14 cellular contexts compared by ENCODE assay signal in the genomic region with DNA sequence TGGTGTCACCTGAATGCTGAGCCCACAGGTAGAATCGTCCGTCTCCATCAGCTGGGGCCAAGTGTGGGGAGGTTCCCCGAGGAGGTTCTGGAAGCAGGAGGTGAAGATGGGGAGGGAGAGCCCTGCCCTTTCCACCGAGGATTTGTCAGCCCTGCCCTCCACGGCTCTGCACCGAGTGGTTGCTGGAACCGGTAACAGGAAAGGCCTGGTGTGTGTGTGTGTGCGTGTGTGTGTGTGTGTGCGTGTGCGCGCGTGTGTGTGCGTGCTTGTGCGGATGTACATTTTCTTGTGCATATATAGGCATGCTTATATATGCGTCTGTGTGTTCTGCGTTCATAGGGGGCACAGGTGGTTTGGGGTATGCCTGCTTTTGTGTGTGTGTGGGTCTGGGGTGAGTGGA. TPM values are rescaled to one million over a fixed set of nuclear protein-coding genes. Genes with fewer than 3 reads are reported as not detected.
DNase-seq lines count a peak whose midpoint lies in the region; ATAC-seq and TF ChIP-seq lines count a peak whose summit lies in the region.
"Had no signal": no experiment of that assay in that cellular context is flagged by ENCODE, and none has a peak within 500 bp of the region (broad histone marks: within the 10 kb centered on the region; RNA-seq: fewer than 3 reads in every experiment).

No MANE protein-coding gene starts in this region.

- no peak for ATAC-seq in GM18907 (IDR thresholded peaks at IDR 0.05; ENCODE audit: unreplicated experiment)
- ATAC-seq: left lobe of liver had no signal

- DNase-seq in AG04450 (ENCODE audit: low read depth, low spot score) (no peak), endothelial cell (ENCODE audit: low spot score) (no peak), NCI-H187 treated with DMSO at 0.1 percent for 48 hours (lab: John Stamatoyannopoulos, UW) (no peak), NCI-H526 treated with DMSO at 0.1 percent for 48 hours (lab: John Stamatoyannopoulos, UW) (no peak)
- peak; percentile 39 for DNase-seq in central memory CD4-positive, alpha-beta T cell
- DNase-seq: adrenal gland, NCI-H2081 had no signal

- H3K36me3 Mint-ChIP-seq in IgD-negative memory B cell (peaks cover 2% of the 10 kb centered on the region), nephron (ENCODE audit: low read depth) (no peaks in the 10 kb centered on the region), endothelial cell (ENCODE audit: low read depth, unreplicated experiment) (no peaks in the 10 kb centered on the region)

- TF ChIP-seq CTCF in AG04450 (IDR thresholded peaks at IDR 0.05; ENCODE audit: low read depth, low read length) (no peak), nephron (IDR thresholded peaks at IDR 0.05; ENCODE audit: unreplicated experiment in 3 of 3) (no peak), endothelial cell (IDR thresholded peaks at IDR 0.05; ENCODE audit: unreplicated experiment) (no peak)

- peaks cover 0 to 8% (median 7%) of the 10 kb centered on the region in 3 donors for H3K4me1 Mint-ChIP-seq in IgD-negative memory B cell
- peaks cover 37% of the 10 kb centered on the region for H3K4me1 Mint-ChIP-seq in nephron
- peaks cover 14% of the 10 kb centered on the region for H3K4me1 Mint-ChIP-seq in endothelial cell (ENCODE audit: unreplicated experiment)

- POLR2A ChIA-PET in AG04450 (lab: Yijun Ruan, JAX), result interaction anchor here (0.6 kb wide), 1 partner anchor 231 kb away, joined by 3 read pairs; no protein-coding TSS in a partner anchor

- H3K4me3 Mint-ChIP-seq in IgD-negative memory B cell (peak overlapping the region in 2 of 4 donors; percentile 2 to 70), nephron (peak overlapping the region; percentile 12 to 67 (median 30)), endothelial cell (ENCODE audit: unreplicated experiment) (no peak overlapping the region)

- no peak overlapping the region for H3K27ac ChIP-seq in AG04450 (ENCODE audit: low read depth, low read length)
- H3K27ac ChIP-seq: C4-2B had no signal

- no peaks in the 10 kb centered on the region for H3K9me3 ChIP-seq in AG04450 (ENCODE audit: control insufficient read depth, insufficient read depth, low read length)
- H3K9me3 ChIP-seq: adrenal gland had no signal

- H3K27me3 ChIP-seq in AG04450 (ENCODE audit: control insufficient read depth, insufficient read depth, low read length), result no peaks in the 10 kb centered on the region
- H3K27me3 ChIP-seq: adrenal gland had no signal

- H3K9me3 Mint-ChIP-seq in IgD-negative memory B cell (no peaks in the 10 kb centered on the region), nephron (no peaks in the 10 kb centered on the region), endothelial cell (ENCODE audit: unreplicated experiment) (no peaks in the 10 kb centered on the region)

- peak overlapping the region; percentile 40 for H3K4me3 ChIP-seq in AG04450 (ENCODE audit: low read depth, low read length)
- H3K4me3 ChIP-seq: adrenal gland had no signal

- H3K27ac Mint-ChIP-seq in IgD-negative memory B cell (peak overlapping the region in 2 of 3 donors; percentile 69 to 71), nephron (no peak overlapping the region), endothelial cell (ENCODE audit: unreplicated experiment) (no peak overlapping the region)

- H3K27me3 Mint-ChIP-seq in IgD-negative memory B cell, result peaks cover 41% of the 10 kb centered on the region
- peaks cover 26% of the 10 kb centered on the region for H3K27me3 Mint-ChIP-seq in nephron (ENCODE audit: low read depth)
- H3K27me3 Mint-ChIP-seq in endothelial cell (ENCODE audit: unreplicated experiment), result peaks cover 9% of the 10 kb centered on the region

- CTCF ChIA-PET in AG04450 (lab: Charles Lee), result interaction anchor here (1.0 to 2.6 kb wide), 4 partner anchors 13 to 160 kb away, joined by 3 to 17 read pairs (median 4); no protein-coding TSS in a partner anchor

RNA-seq across cellular contexts. Expression of a gene that starts 3.5 kb away (rescaled TPM):
- polyA plus RNA-seq in AG04450 (2011; rRNA removed) (151 and 234 TPM in 2 replicates), IgD-negative memory B cell (0.18 TPM)
- 159 and 216 TPM in 2 replicates for polyA minus RNA-seq in AG04450 (2011; rRNA and poly(A)+ RNA removed)
- total RNA-seq in endothelial cell (ENCODE audit: unreplicated experiment), result 38.1 TPM

RNA-seq across cellular contexts. Expression of a gene that starts 17.0 kb away (rescaled TPM):
- polyA plus RNA-seq in AG04450 (2011; rRNA removed) (not detected in 2 replicates), IgD-negative memory B cell (not detected)
- not detected in 2 replicates for polyA minus RNA-seq in AG04450 (2011; rRNA and poly(A)+ RNA removed)
- not detected for total RNA-seq in endothelial cell (ENCODE audit: unreplicated experiment)
- total RNA-seq: adrenal gland, left lobe of liver, renal cortical epithelial cell, RPMI7951 had no signal
- polyA plus RNA-seq: adrenal gland had no signal

Comparison
In these comparisons a context has a peak if more than half of its experiments do, and no peak if none do; other contexts are left out.
1. H3K27ac Mint-ChIP-seq: peak in IgD-negative memory B cell (2 of 3); none in nephron (0 of 3) and endothelial cell (single experiment).
2. RNA of a gene that starts 3.5 kb away (polyA plus RNA-seq): 151 to 234 TPM in AG04450; 0.18 TPM in IgD-negative memory B cell (single experiment); every median in the first group is over 100 times any median in the second.